Comparison of ENCODE assay signal across 8 cellular contexts in the genomic region with DNA sequence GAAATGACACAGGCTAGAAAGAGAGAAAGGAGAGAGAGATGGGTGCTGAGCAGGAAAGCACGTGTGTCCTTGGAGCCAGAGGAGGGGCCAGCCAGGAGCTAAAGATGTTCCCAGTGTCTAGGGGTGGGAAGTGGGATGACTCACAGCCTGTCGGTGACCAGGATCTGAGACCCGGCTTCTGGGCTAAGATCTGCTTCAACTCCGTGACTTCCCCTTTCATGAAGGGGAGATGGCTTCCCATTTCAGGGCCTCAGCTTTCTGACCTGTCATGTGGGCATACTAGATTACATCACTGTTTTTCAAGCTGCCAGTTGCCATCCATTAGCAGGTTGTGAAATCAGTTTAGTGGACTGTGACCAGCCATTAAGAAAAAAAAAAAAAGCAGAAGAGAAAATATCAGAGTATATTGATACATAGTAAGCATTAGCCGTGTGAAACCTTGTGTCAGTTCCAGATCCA. TPM values are rescaled to one million over a fixed set of nuclear protein-coding genes. Genes with fewer than 3 reads are reported as not detected.
DNase-seq lines count a peak whose midpoint lies in the region; ATAC-seq and TF ChIP-seq lines count a peak whose summit lies in the region.

No MANE protein-coding gene starts in this region.

- H3K9ac ChIP-seq in colonic mucosa (ENCODE audit: low read depth in 2 of 2, low read length in 2 of 2): no peak overlapping the region

- BruUV-seq in PC-9 (replicated peaks; lab: Mats Ljungman, UMichigan): no TSS peak

- H3K79me2 ChIP-seq in PC-9 (ENCODE audit: low read depth): no peaks in the 10 kb centered on the region

- H3K4me2 ChIP-seq in PC-9: no peak overlapping the region

- no peak overlapping the region for H2AFZ ChIP-seq in PC-9

- intact Hi-C loops in colonic mucosa (cut with DNase I) (no loop called here), PC-9 (cut with micrococcal nuclease; ENCODE audit: unreplicated experiment) (no loop called here)

- ATAC-seq in GM19468 (IDR thresholded peaks at IDR 0.05; ENCODE audit: extremely low read depth, unreplicated experiment): peak; percentile 87

- peak overlapping the region in 3 of 4 donors; percentile 41 to 82 (median 42) for H3K4me3 Mint-ChIP-seq in IgD-negative memory B cell

- no peaks in the 10 kb centered on the region for H3K9me3 ChIP-seq in colonic mucosa
- H3K9me3 ChIP-seq in PC-9 (ENCODE audit: insufficient read depth, low read depth): no peaks in the 10 kb centered on the region

- CTCF ChIA-PET in PC-9 (lab: Charles Lee): interaction anchor here (0.6 kb wide), 1 partner anchor 428 kb away, joined by 5 read pairs; no protein-coding TSS in a partner anchor

- TF ChIP-seq CTCF in colonic mucosa (IDR thresholded peaks at IDR 0.05): no peak
- TF ChIP-seq CTCF in PC-9 (conservative IDR thresholded peaks at IDR 0.05): no peak

- no peaks in the 10 kb centered on the region for H3K9me3 Mint-ChIP-seq in IgD-negative memory B cell

- no peaks in the 10 kb centered on the region for H3K36me3 Mint-ChIP-seq in IgD-negative memory B cell

- H4K20me1 ChIP-seq in PC-9 (ENCODE audit: insufficient read depth): no peaks in the 10 kb centered on the region; the same call in 1 of the 2 replicates

- H3K27ac ChIP-seq in colonic mucosa (no peak overlapping the region), PC-9 (no peak overlapping the region)

- H3F3A ChIP-seq in PC-9 (ENCODE audit: insufficient read depth, low read depth): no peaks in the 10 kb centered on the region

- H3K36me3 ChIP-seq in colonic mucosa (no peaks in the 10 kb centered on the region), PC-9 (ENCODE audit: low read depth) (no peaks in the 10 kb centered on the region)

- H3K27me3 ChIP-seq in colonic mucosa (no peaks in the 10 kb centered on the region), PC-9 (ENCODE audit: insufficient read depth, low read depth) (0 out of 2 replicates have a peak, but pooled peaks cover 5% of the 10 kb centered on the region)

- H3K4me1 Mint-ChIP-seq in IgD-negative memory B cell: peaks cover 10 to 12% (median 10%) of the 10 kb centered on the region in 3 donors

- DNase-seq in A172 (ENCODE audit: low spot score) (peak; percentile 74), colonic mucosa (peak; percentile 35), renal cortical epithelial cell (ENCODE audit: low read depth) (peak; percentile 86), PC-9 (no peak)
- no peak for DNase-seq in stimulated activated CD4-positive, alpha-beta T cell treated with anti-CD3 and anti-CD28 coated beads, Interleukin-4, amount 100 ng/mL, for 1 hour
- no peak for DNase-seq in activated naive CD4-positive, alpha-beta T cell (lab: John Stamatoyannopoulos, UW)

- H3K4me3 ChIP-seq in colonic mucosa (no peak overlapping the region), PC-9 (no peak overlapping the region)

- peak overlapping the region; percentile 28 to 93 (median 92) for H3K27ac Mint-ChIP-seq in IgD-negative memory B cell

- H3K4me1 ChIP-seq in colonic mucosa: no peaks in the 10 kb centered on the region
- no peaks in the 10 kb centered on the region for H3K4me1 ChIP-seq in PC-9 (replicated peaks; ENCODE audit: insufficient read depth)

- no peaks in the 10 kb centered on the region for H3K9me2 ChIP-seq in PC-9 (ENCODE audit: insufficient read depth)

- no peaks in the 10 kb centered on the region for H3K27me3 Mint-ChIP-seq in IgD-negative memory B cell

- POLR2A ChIA-PET in PC-9 (lab: Charles Lee; ENCODE audit: unreplicated experiment): interaction anchor here (0.7 kb wide), 1 partner anchor 502 kb away, joined by 11 read pairs; no protein-coding TSS in a partner anchor

RNA-seq across cellular contexts. Expression of gene TGM3, which starts 5.4 kb away (rescaled TPM):
- total RNA-seq in A172 (2014; rRNA removed; shearing (Covaris generic)): 0.53 TPM in 1 of 2 replicates, not detected in the other
- polyA plus RNA-seq in IgD-negative memory B cell: not detected
- total RNA-seq in colonic mucosa (under 1 TPM; 0.27 to 0.82 TPM), renal cortical epithelial cell (not detected in 2 replicates), PC-9 (2021) (not detected in 2 replicates)

Comparison
In these comparisons a context has a peak if more than half of its experiments do, and no peak if none do; other contexts are left out.
1. DNase-seq: peak in A172 (single experiment), colonic mucosa (single experiment) and renal cortical epithelial cell (single experiment); none in stimulated activated CD4-positive, alpha-beta T cell treated with anti-CD3 and anti-CD28 coated beads, Interleukin-4, amount 100 ng/mL, for 1 hour (single experiment), activated naive CD4-positive, alpha-beta T cell (0 of 4) and PC-9 (0 of 2).